In genomic region chr11:115631609-115632008, GRCh38 we compare ENCODE assay signal across 2 cellular contexts.
TF ChIP-seq lines count a peak whose summit lies in the region.

No MANE protein-coding gene starts in this region.

TF ChIP-seq in HepG2, 621 proteins besides CTCF, POLR2A, EP300 and RAD21 (continued from another document and continues in another):
- TF ChIP-seq HNF1B (CRISPR knock-in tag; IDR thresholded peaks at IDR 0.05) (no peak), KAT7 (CRISPR knock-in tag; IDR thresholded peaks at IDR 0.05; ENCODE audit: borderline replicate concordance) (no peak), ZNF569 (CRISPR knock-in tag; IDR thresholded peaks at IDR 0.05; ENCODE audit: borderline replicate concordance) (no peak), THYN1 (CRISPR knock-in tag; IDR thresholded peaks at IDR 0.05; ENCODE audit: borderline replicate concordance, low read depth) (no peak), ZBTB20 (CRISPR knock-in tag; IDR thresholded peaks at IDR 0.05; ENCODE audit: borderline replicate concordance, low read depth) (no peak), FOXP1 (IDR thresholded peaks at IDR 0.05) (no peak), FOXP1 (CRISPR knock-in tag; IDR thresholded peaks at IDR 0.05) (peak; percentile 38; the same call in 1 of the 2 replicates), KLF15 (CRISPR knock-in tag; IDR thresholded peaks at IDR 0.05; ENCODE audit: borderline replicate concordance) (no peak), ZSCAN29 (CRISPR knock-in tag; conservative IDR thresholded peaks at IDR 0.05) (no peak), ZNF343 (CRISPR knock-in tag; IDR thresholded peaks at IDR 0.05) (no peak), SOX13 (IDR thresholded peaks at IDR 0.05) (no peak), SOX13 (CRISPR knock-in tag; conservative IDR thresholded peaks at IDR 0.05 in 1 of 2, IDR thresholded peaks at IDR 0.05 in 1 of 2) (no peak), NFYB (CRISPR knock-in tag; IDR thresholded peaks at IDR 0.05) (no peak), ZNF841 (CRISPR knock-in tag; IDR thresholded peaks at IDR 0.05; ENCODE audit: borderline replicate concordance) (no peak), FOXA3 (CRISPR knock-in tag; IDR thresholded peaks at IDR 0.05) (0 out of 2 replicates have a peak, but pooled peaks have one; percentile 26), ZNF790 (CRISPR knock-in tag; IDR thresholded peaks at IDR 0.05; ENCODE audit: borderline replicate concordance) (no peak), FOXA1 (IDR thresholded peaks at IDR 0.05) (no peak), FOXA1 (CRISPR knock-in tag; IDR thresholded peaks at IDR 0.05) (peak; percentile 46), SSRP1 (CRISPR knock-in tag; IDR thresholded peaks at IDR 0.05) (no peak), ARID5B (CRISPR knock-in tag; IDR thresholded peaks at IDR 0.05) (peak; percentile 24; the same call in 1 of the 2 replicates), TOPORS (CRISPR knock-in tag; IDR thresholded peaks at IDR 0.05) (no peak), TCF7 (IDR thresholded peaks at IDR 0.05; ENCODE audit: low read depth) (0 out of 2 replicates have a peak, but pooled peaks have one; percentile 8), ZNF691 (CRISPR knock-in tag; IDR thresholded peaks at IDR 0.05; ENCODE audit: borderline replicate concordance, low read depth) (no peak), THRA (CRISPR knock-in tag; IDR thresholded peaks at IDR 0.05; ENCODE audit: borderline replicate concordance) (no peak), ZFYVE20 (CRISPR knock-in tag; IDR thresholded peaks at IDR 0.05; ENCODE audit: borderline replicate concordance, low read depth) (no peak), CEBPG (CRISPR knock-in tag; IDR thresholded peaks at IDR 0.05) (no peak), TAF15 (IDR thresholded peaks at IDR 0.05; ENCODE audit: low read depth, low read length, poor library complexity, severe bottlenecking) (no peak), HOXA5 (CRISPR knock-in tag; IDR thresholded peaks at IDR 0.05) (no peak), ZNF34 (CRISPR knock-in tag; IDR thresholded peaks at IDR 0.05; ENCODE audit: borderline replicate concordance) (no peak), ZNF382 (CRISPR knock-in tag; IDR thresholded peaks at IDR 0.05; ENCODE audit: borderline replicate concordance) (no peak), ZNF883 (CRISPR knock-in tag; IDR thresholded peaks at IDR 0.05; ENCODE audit: not compliant biosample characterization) (no peak), NFE2L2 (IDR thresholded peaks at IDR 0.05; ENCODE audit: low read length) (no peak)

TF ChIP-seq in H1, 55 proteins besides CTCF, POLR2A, EP300 and RAD21 (continued from another document):
- no peak for TF ChIP-seq CHD7 (IDR thresholded peaks at IDR 0.05; ENCODE audit: insufficient replicate concordance, low read length)
- no peak for TF ChIP-seq EZH2 (IDR thresholded peaks at IDR 0.05; ENCODE audit: low read depth, low read length, severe bottlenecking)
- TF ChIP-seq POLR2AphosphoS5 (IDR thresholded peaks at IDR 0.05; ENCODE audit: low read depth, low read length): no peak
- no peak for TF ChIP-seq CREB1 (IDR thresholded peaks at IDR 0.05)
- TF ChIP-seq SIN3A (conservative IDR thresholded peaks at IDR 0.05 in 1 of 2, IDR thresholded peaks at IDR 0.05 in 1 of 2; ENCODE audit: low read depth in 1 of 2, low read length in 2 of 2): no peak
- no peak for TF ChIP-seq ASH2L (IDR thresholded peaks at IDR 0.05; ENCODE audit: low read length)
- no peak for TF ChIP-seq HDAC6 (IDR thresholded peaks at IDR 0.05; ENCODE audit: low read depth, low read length)
- no peak for TF ChIP-seq NRF1 (IDR thresholded peaks at IDR 0.05; ENCODE audit: low read depth, low read length)
- TF ChIP-seq CHD2 (IDR thresholded peaks at IDR 0.05; ENCODE audit: low read length): no peak
- TF ChIP-seq ZNF274 (IDR thresholded peaks at IDR 0.05; ENCODE audit: borderline replicate concordance, extremely low read depth, low read length): no peak
